Comparison of ENCODE assay signal across 12 cellular contexts in the genomic region with DNA sequence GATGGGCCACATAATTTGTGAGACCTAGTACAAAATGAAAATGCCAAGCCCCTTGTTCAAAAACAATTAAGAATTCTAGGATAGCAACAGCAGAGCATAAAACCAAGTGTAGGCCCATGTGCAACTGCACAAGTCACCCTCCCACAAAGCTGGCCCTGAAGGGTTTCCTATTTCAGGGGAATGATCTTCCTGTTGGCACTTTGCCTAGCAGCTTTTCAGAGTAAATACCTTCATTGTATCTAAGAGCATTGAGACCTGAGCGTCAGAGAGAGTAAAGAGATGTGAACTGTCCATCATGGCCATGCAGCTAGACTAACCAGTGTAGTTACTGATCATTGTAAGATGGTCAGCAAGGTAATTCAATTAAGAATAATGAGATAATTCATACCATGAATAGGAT.
A peak's percentile ranks its signal among the peaks of the same experiment; 100 is the strongest.
DNase-seq lines count a peak whose midpoint lies in the region; ATAC-seq and TF ChIP-seq lines count a peak whose summit lies in the region.
"Had no signal": no experiment of that assay in that cellular context is flagged by ENCODE, and none has a peak within 500 bp of the region (broad histone marks: within the 10 kb centered on the region; RNA-seq: fewer than 3 reads in every experiment).

No MANE protein-coding gene starts in this region.

- CTCF ChIA-PET in activated CD8-positive, alpha-beta T cell treated with anti-CD3 and anti-CD28 coated beads for 36 hours (lab: Charles Lee), result interaction anchor here (3.0 kb wide), 1 partner anchor 8 kb away, joined by 8 read pairs; no protein-coding TSS in a partner anchor

- H3K27me3 ChIP-seq in foreskin keratinocyte (no peaks in the 10 kb centered on the region), dorsolateral prefrontal cortex (peaks cover 0 to 39% (median 6%) of the 10 kb centered on the region in 45 donors), left lung (no peaks in the 10 kb centered on the region)
- H3K27me3 ChIP-seq: upper lobe of right lung had no signal

- intact Hi-C loops in dorsolateral prefrontal cortex (cut with DNase I) (loop anchor here in 1 of 2 donors (10.0 kb wide), 1 partner anchor 953 kb away; no protein-coding TSS in a partner anchor), left lung (cut with DNase I) (no loop called here)
- intact Hi-C loops in activated CD8-positive, alpha-beta T cell treated with anti-CD3 and anti-CD28 coated beads for 36 hours (cut with micrococcal nuclease), result no loop called here

- H3K4me3 Mint-ChIP-seq in activated CD8-positive, alpha-beta T cell treated with anti-CD3 and anti-CD28 coated beads for 36 hours, result no peak overlapping the region
- H3K4me3 Mint-ChIP-seq: activated CD8-positive, alpha-beta memory T cell treated with anti-CD3 and anti-CD28 coated beads, Interleukin-2, amount 10 ng/mL, durations not matched to agents 7 days and 5 days; B cell had no signal

- H3K9me3 ChIP-seq in left lung, result no peaks in the 10 kb centered on the region
- H3K9me3 ChIP-seq: upper lobe of right lung had no signal

- no peak overlapping the region for H3K4me3 ChIP-seq in dorsolateral prefrontal cortex
- no peak overlapping the region for H3K4me3 ChIP-seq in left lung
- H3K4me3 ChIP-seq: upper lobe of right lung had no signal

- DNase-seq in DMS 273 treated with DMSO at 0.1 percent for 48 hours (lab: John Stamatoyannopoulos, UW), result peak; percentile 32
- peak; percentile 86 for DNase-seq in NCI-H146 (lab: John Stamatoyannopoulos, UW)
- DNase-seq in NCI-H82 (lab: John Stamatoyannopoulos, UW), result peak; percentile 76
- peak; percentile 47 to 71 for DNase-seq in foreskin keratinocyte
- no peak for DNase-seq in dorsolateral prefrontal cortex
- no peak for DNase-seq in left lung
- no peak for DNase-seq in activated CD8-positive, alpha-beta T cell treated with anti-CD3 and anti-CD28 coated beads for 36 hours
- DNase-seq: activated CD8-positive, alpha-beta memory T cell treated with anti-CD3 and anti-CD28 coated beads, Interleukin-2, amount 10 ng/mL, durations not matched to agents 7 days and 5 days; H7; upper lobe of right lung had no signal

- TF ChIP-seq CTCF in foreskin keratinocyte (conservative IDR thresholded peaks at IDR 0.05), result no peak
- TF ChIP-seq CTCF in dorsolateral prefrontal cortex (IDR thresholded peaks at IDR 0.05 in 54 of 56, conservative IDR thresholded peaks at IDR 0.05 in 2 of 56; ENCODE audit: low read depth in 1 of 56, partially characterized antibody in 56 of 56), result no peak
- no peak for TF ChIP-seq CTCF in left lung (IDR thresholded peaks at IDR 0.05)
- TF ChIP-seq CTCF in activated CD8-positive, alpha-beta T cell treated with anti-CD3 and anti-CD28 coated beads for 36 hours (IDR thresholded peaks at IDR 0.05), result no peak

- POLR2A ChIA-PET in activated CD8-positive, alpha-beta T cell treated with anti-CD3 and anti-CD28 coated beads for 36 hours (lab: Charles Lee), result no interaction called here

- no peaks in the 10 kb centered on the region for H3K27me3 Mint-ChIP-seq in activated CD8-positive, alpha-beta T cell treated with anti-CD3 and anti-CD28 coated beads for 36 hours
- H3K27me3 Mint-ChIP-seq: activated CD8-positive, alpha-beta memory T cell treated with anti-CD3 and anti-CD28 coated beads, Interleukin-2, amount 10 ng/mL, durations not matched to agents 7 days and 5 days; B cell had no signal

- H3K36me3 ChIP-seq in left lung, result no peaks in the 10 kb centered on the region
- H3K36me3 ChIP-seq: upper lobe of right lung had no signal

- no peak overlapping the region for H3K27ac ChIP-seq in foreskin keratinocyte
- H3K27ac ChIP-seq in dorsolateral prefrontal cortex, result no peak overlapping the region
- H3K27ac ChIP-seq in left lung, result no peak overlapping the region
- H3K27ac ChIP-seq: upper lobe of right lung had no signal

- H3K36me3 Mint-ChIP-seq in activated CD8-positive, alpha-beta T cell treated with anti-CD3 and anti-CD28 coated beads for 36 hours (ENCODE audit: low read depth), result no peaks in the 10 kb centered on the region
- H3K36me3 Mint-ChIP-seq: activated CD8-positive, alpha-beta memory T cell treated with anti-CD3 and anti-CD28 coated beads, Interleukin-2, amount 10 ng/mL, durations not matched to agents 7 days and 5 days had no signal

- H3K27ac Mint-ChIP-seq in activated CD8-positive, alpha-beta T cell treated with anti-CD3 and anti-CD28 coated beads for 36 hours, result no peak overlapping the region
- H3K27ac Mint-ChIP-seq: activated CD8-positive, alpha-beta memory T cell treated with anti-CD3 and anti-CD28 coated beads, Interleukin-2, amount 10 ng/mL, durations not matched to agents 7 days and 5 days; B cell had no signal

- H3K4me1 Mint-ChIP-seq in activated CD8-positive, alpha-beta T cell treated with anti-CD3 and anti-CD28 coated beads for 36 hours (ENCODE audit: low read depth), result no peaks in the 10 kb centered on the region
- H3K4me1 Mint-ChIP-seq: activated CD8-positive, alpha-beta memory T cell treated with anti-CD3 and anti-CD28 coated beads, Interleukin-2, amount 10 ng/mL, durations not matched to agents 7 days and 5 days; B cell had no signal

- H3K4me1 ChIP-seq in foreskin keratinocyte, result peaks cover 8% of the 10 kb centered on the region
- H3K4me1 ChIP-seq in left lung, result no peaks in the 10 kb centered on the region
- H3K4me1 ChIP-seq: upper lobe of right lung had no signal

- peak; percentile 46 for ATAC-seq in foreskin keratinocyte
- no peak for ATAC-seq in left lung
- no peak for ATAC-seq in HG02759 (IDR thresholded peaks at IDR 0.05; ENCODE audit: unreplicated experiment)
- no peak for ATAC-seq in activated CD8-positive, alpha-beta T cell treated with anti-CD3 and anti-CD28 coated beads for 36 hours
- ATAC-seq: activated CD8-positive, alpha-beta memory T cell treated with anti-CD3 and anti-CD28 coated beads, Interleukin-2, amount 10 ng/mL, durations not matched to agents 7 days and 5 days; upper lobe of right lung had no signal

- no peaks in the 10 kb centered on the region for H3K9me3 Mint-ChIP-seq in activated CD8-positive, alpha-beta T cell treated with anti-CD3 and anti-CD28 coated beads for 36 hours

Comparison
In these comparisons a context has a peak if more than half of its experiments do, and no peak if none do; other contexts are left out.
1. DNase-seq: peak in DMS 273 treated with DMSO at 0.1 percent for 48 hours (single experiment), NCI-H146 (single experiment), NCI-H82 (single experiment) and foreskin keratinocyte (2 of 2); none in dorsolateral prefrontal cortex (0 of 10), left lung (0 of 2) and activated CD8-positive, alpha-beta T cell treated with anti-CD3 and anti-CD28 coated beads for 36 hours (single experiment).